ENCODE assay signal across 1 cellular context in genomic region chr16:79816081-79816497, GRCh38.
TF ChIP-seq lines count a peak whose summit lies in the region.

No MANE protein-coding gene starts in this region.

TF ChIP-seq in K562, 482 proteins besides CTCF, POLR2A, EP300 and RAD21 (continued from another document):
- TF ChIP-seq ZHX1 (conservative IDR thresholded peaks at IDR 0.05; ENCODE audit: low read length) = no peak
- no peak for TF ChIP-seq ARID3A (IDR thresholded peaks at IDR 0.05; ENCODE audit: borderline replicate concordance, low read depth, low read length)
- no peak for TF ChIP-seq RFX1 (IDR thresholded peaks at IDR 0.05)
- TF ChIP-seq KHSRP (IDR thresholded peaks at IDR 0.05) = no peak
- no peak for TF ChIP-seq ZNF23 (CRISPR knock-in tag; IDR thresholded peaks at IDR 0.05)
- no peak for TF ChIP-seq CBX1 (IDR thresholded peaks at IDR 0.05; ENCODE audit: low read depth)
- TF ChIP-seq DMBX1 (CRISPR knock-in tag; IDR thresholded peaks at IDR 0.05; ENCODE audit: borderline replicate concordance) = no peak
- TF ChIP-seq ARNT (IDR thresholded peaks at IDR 0.05) = no peak
- no peak for TF ChIP-seq LCOR (CRISPR knock-in tag; IDR thresholded peaks at IDR 0.05)
- no peak for TF ChIP-seq ZNF253 (CRISPR knock-in tag; conservative IDR thresholded peaks at IDR 0.05)
- peak; percentile 81; the same call in 1 of the 2 replicates for TF ChIP-seq JUN (IDR thresholded peaks at IDR 0.05; ENCODE audit: borderline replicate concordance, low read depth, low read length)
- no peak for TF ChIP-seq JUN (CRISPR knock-in tag; IDR thresholded peaks at IDR 0.05; ENCODE audit: borderline replicate concordance)
- 0 out of 2 replicates have a peak, but pooled peaks have one; percentile 38 for TF ChIP-seq ZNF589 (CRISPR knock-in tag; IDR thresholded peaks at IDR 0.05; ENCODE audit: low read depth)
- no peak for TF ChIP-seq FOXK2 (conservative IDR thresholded peaks at IDR 0.05 in 1 of 2, IDR thresholded peaks at IDR 0.05 in 1 of 2; ENCODE audit: low read depth in 2 of 2)
- no peak for TF ChIP-seq MYNN (IDR thresholded peaks at IDR 0.05)
- no peak for TF ChIP-seq MYNN (CRISPR knock-in tag; IDR thresholded peaks at IDR 0.05)
- TF ChIP-seq BCLAF1 (IDR thresholded peaks at IDR 0.05; ENCODE audit: borderline replicate concordance in 1 of 2, control insufficient read depth in 1 of 2, low read depth in 2 of 2, low read length in 1 of 2) = no peak
- TF ChIP-seq MITF (IDR thresholded peaks at IDR 0.05) = no peak
- no peak for TF ChIP-seq KAT8 (IDR thresholded peaks at IDR 0.05; ENCODE audit: low read depth)
- no peak for TF ChIP-seq PATZ1 (CRISPR knock-in tag; IDR thresholded peaks at IDR 0.05; ENCODE audit: borderline replicate concordance)
- no peak for TF ChIP-seq CHD2 (IDR thresholded peaks at IDR 0.05; ENCODE audit: low read depth, low read length)
- TF ChIP-seq CBFA2T3 (IDR thresholded peaks at IDR 0.05) = 0 out of 2 replicates have a peak, but pooled peaks have one; percentile 8
- no peak for TF ChIP-seq ZNF277 (CRISPR knock-in tag; IDR thresholded peaks at IDR 0.05; ENCODE audit: borderline replicate concordance)
- TF ChIP-seq ZNF449 (CRISPR knock-in tag; IDR thresholded peaks at IDR 0.05) = no peak
